ENCODE assay signal across 7 cellular contexts in genomic region chr2:73069855-73070650, GRCh38. TPM values are rescaled to one million over a fixed set of nuclear protein-coding genes. Genes with fewer than 3 reads are reported as not detected.
DNase-seq lines count a peak whose midpoint lies in the region; ATAC-seq and TF ChIP-seq lines count a peak whose summit lies in the region.

No MANE protein-coding gene starts in this region.

- H3K4me3 ChIP-seq in PC-3 (ENCODE audit: low read length) (peak overlapping the region; percentile 99), endocrine pancreas (ENCODE audit: control insufficient read depth, insufficient read depth, low read length) (peak overlapping the region; percentile 38), neuron (ENCODE audit: low read length) (peak overlapping the region; percentile 80)

- H3K4me2 ChIP-seq in PC-3 (ENCODE audit: low read length): peak overlapping the region; percentile 98

- H3K79me2 ChIP-seq in PC-3 (ENCODE audit: low read length): peaks cover 60% of the 10 kb centered on the region

- ATAC-seq in PC-3 (no peak), HG03442 (IDR thresholded peaks at IDR 0.05; ENCODE audit: unreplicated experiment) (no peak), HG03565 (IDR thresholded peaks at IDR 0.05; ENCODE audit: unreplicated experiment) (no peak), GM21390 (IDR thresholded peaks at IDR 0.05; ENCODE audit: unreplicated experiment) (no peak)

- no peaks in the 10 kb centered on the region for H3K9me3 ChIP-seq in PC-3 (ENCODE audit: low read length)
- H3K9me3 ChIP-seq in endocrine pancreas (ENCODE audit: control insufficient read depth, low read length): no peaks in the 10 kb centered on the region
- no peaks in the 10 kb centered on the region for H3K9me3 ChIP-seq in neuron (ENCODE audit: low read length)

- no peaks in the 10 kb centered on the region for H3K9me2 ChIP-seq in PC-3 (replicated peaks; ENCODE audit: low read length)

- DNase-seq in GM13977 (ENCODE audit: low spot score) (peak; percentile 24), PC-3 (peak; percentile 37)

- H4K20me1 ChIP-seq in PC-3 (ENCODE audit: low read length): no peaks in the 10 kb centered on the region

- BruUV-seq in PC-3 (replicated peaks; lab: Mats Ljungman, UMichigan): TSS peak; percentile 24

- peak overlapping the region; percentile 89 for H3K9ac ChIP-seq in PC-3 (ENCODE audit: low read length)
- H3K9ac ChIP-seq in endocrine pancreas (ENCODE audit: control insufficient read depth, insufficient read depth, low read length): peak overlapping the region; percentile 27

- intact Hi-C loops in PC-3 (cut with micrococcal nuclease): loop anchor here (2.0 to 5.0 kb wide), 4 partner anchors 58 to 178 kb away; no protein-coding TSS in a partner anchor

- no peaks in the 10 kb centered on the region for H3F3A ChIP-seq in PC-3 (ENCODE audit: low read length, unreplicated experiment)

- no peak for TF ChIP-seq CTCF in GM13977 (IDR thresholded peaks at IDR 0.05; ENCODE audit: extremely low read depth, insufficient read depth, missing control alignments)
- no peak for TF ChIP-seq CTCF in PC-3 (conservative IDR thresholded peaks at IDR 0.05; ENCODE audit: low read depth, low read length)

- no peaks in the 10 kb centered on the region; the same call in 1 of the 2 replicates for H3K36me3 ChIP-seq in PC-3 (ENCODE audit: low read depth, low read length)
- no peaks in the 10 kb centered on the region for H3K36me3 ChIP-seq in endocrine pancreas (ENCODE audit: control insufficient read depth, insufficient read depth, low read length)
- H3K36me3 ChIP-seq in neuron (ENCODE audit: insufficient read depth, low read length): peaks cover 2% of the 10 kb centered on the region

- H3K27ac ChIP-seq in PC-3 (ENCODE audit: low read length): peak overlapping the region; percentile 53; the same call in 1 of the 2 replicates

- peaks cover 23% of the 10 kb centered on the region for H3K4me1 ChIP-seq in PC-3 (ENCODE audit: insufficient read depth, low read length)
- H3K4me1 ChIP-seq in endocrine pancreas (ENCODE audit: control insufficient read depth, insufficient read depth, low read length): no peaks in the 10 kb centered on the region
- peaks cover 19% of the 10 kb centered on the region for H3K4me1 ChIP-seq in neuron (ENCODE audit: insufficient read depth, low read length)

- in situ Hi-C loops in GM13977 (cut with MboI; ENCODE audit: low pct_unique_long_range_greater_than_20kb, low sequenced_read_pairs, unreplicated experiment): no loop called here

- POLR2A ChIA-PET in PC-3 (lab: Charles Lee; ENCODE audit: unreplicated experiment): no interaction called here

- H3K27me3 ChIP-seq in PC-3 (ENCODE audit: low read length) (no peaks in the 10 kb centered on the region), endocrine pancreas (ENCODE audit: control insufficient read depth, insufficient read depth, low read length) (no peaks in the 10 kb centered on the region), neuron (ENCODE audit: insufficient read depth, low read length) (no peaks in the 10 kb centered on the region)

- CTCF ChIA-PET in PC-3 (lab: Charles Lee): no interaction called here

- H2AFZ ChIP-seq in PC-3 (ENCODE audit: low read length) (peak overlapping the region; percentile 99), neuron (ENCODE audit: low read depth, low read length) (peak overlapping the region; percentile 98)

RNA-seq across cellular contexts. Expression of gene SFXN5, which starts 1.5 kb away (rescaled TPM):
- total RNA-seq in PC-3 (2014; rRNA removed): 22.0 and 30.7 TPM in 2 replicates

RNA-seq across cellular contexts. Expression of gene RAB11FIP5, which starts 42.7 kb away (rescaled TPM):
- total RNA-seq in PC-3 (2014; rRNA removed): 26.6 and 36.9 TPM in 2 replicates

Comparison
In these comparisons a context has a peak if more than half of its experiments do, and no peak if none do; other contexts are left out.
1. H3K4me3 ChIP-seq: peak in every context shown above with its lines; median percentile 99 in PC-3; 80 in neuron; 38 in endocrine pancreas.